23 cellular contexts compared by ENCODE assay signal in genomic region chr13:83620535-83621220, GRCh38.
DNase-seq lines count a peak whose midpoint lies in the region; FAIRE-seq and TF ChIP-seq lines count a peak whose summit lies in the region.
"Had no signal": no experiment of that assay in that cellular context is flagged by ENCODE, and none has a peak within 500 bp of the region (broad histone marks: within the 10 kb centered on the region; RNA-seq: fewer than 3 reads in every experiment).

No MANE protein-coding gene starts in this region.

- no peaks in the 10 kb centered on the region for H3K36me3 ChIP-seq in bronchial epithelial cell (ENCODE audit: control insufficient read depth, insufficient read depth, low read length)
- H3K36me3 ChIP-seq: colonic mucosa, left ventricle myocardium inferior had no signal

- intact Hi-C loops in activated CD4-positive, alpha-beta memory T cell treated with anti-CD3 and anti-CD28 coated beads for 36 hours (cut with micrococcal nuclease) = no loop called here
- intact Hi-C loops in head of caudate nucleus (cut with DNase I) = no loop called here

- POLR2A ChIA-PET in activated CD4-positive, alpha-beta memory T cell treated with anti-CD3 and anti-CD28 coated beads for 36 hours (lab: Charles Lee) = no interaction called here

- CTCF ChIA-PET in activated CD4-positive, alpha-beta memory T cell treated with anti-CD3 and anti-CD28 coated beads for 36 hours (lab: Charles Lee) = no interaction called here

- FAIRE-seq in bronchial epithelial cell (lab: Jason Lieb, UNC) = no peak
- FAIRE-seq: endometrium, urothelium cell line had no signal

- no peak overlapping the region for H3K4me3 ChIP-seq in AG10803 (ENCODE audit: low read length)
- H3K4me3 ChIP-seq in bronchial epithelial cell (ENCODE audit: low read depth, low read length) = no peak overlapping the region
- H3K4me3 ChIP-seq: colonic mucosa, left ventricle myocardium inferior, mucosa of descending colon had no signal

- H3K36me3 Mint-ChIP-seq in activated CD4-positive, alpha-beta memory T cell treated with anti-CD3 and anti-CD28 coated beads for 36 hours = no peaks in the 10 kb centered on the region
- H3K36me3 Mint-ChIP-seq: CD8-positive, alpha-beta memory T cell; T-cell had no signal

- H3K27ac Mint-ChIP-seq in activated CD4-positive, alpha-beta memory T cell treated with anti-CD3 and anti-CD28 coated beads for 36 hours = no peak overlapping the region
- H3K27ac Mint-ChIP-seq: activated CD4-positive, alpha-beta T cell treated with anti-CD3 and anti-CD28 coated beads, Interleukin-2, amount 10 ng/mL, durations not matched to agents 7 days and 5 days; CD8-positive, alpha-beta memory T cell; T-cell had no signal

- peak; percentile 13 for DNase-seq in AG10803 (ENCODE audit: low read depth)
- DNase-seq in M059J (ENCODE audit: low read depth) = peak; percentile 9
- peak; percentile 86 for DNase-seq in bronchial epithelial cell (ENCODE audit: low read depth)
- peak; percentile 82 for DNase-seq in iris pigment epithelial cell (ENCODE audit: low read depth)
- no peak for DNase-seq in nucleus accumbens (lab: John Stamatoyannopoulos, UW)
- DNase-seq in activated CD4-positive, alpha-beta T cell treated with anti-CD3 and anti-CD28 coated beads for 48 hours = no peak
- DNase-seq in activated CD4-positive, alpha-beta memory T cell treated with anti-CD3 and anti-CD28 coated beads for 36 hours = no peak
- no peak for DNase-seq in head of caudate nucleus
- DNase-seq: activated CD4-positive, alpha-beta T cell treated with anti-CD3 and anti-CD28 coated beads, Interleukin-2, amount 10 ng/mL, durations not matched to agents 7 days and 5 days; aorta; CD8-positive, alpha-beta memory T cell; colonic mucosa; DMS79; Kasumi-1; left ventricle myocardium inferior; mucosa of descending colon; NCI-H524; Right ventricle myocardium superior; stimulated activated CD8-positive, alpha-beta memory T cell treated with anti-CD3 and anti-CD28 coated beads, Interleukin-4, amount 100 ng/mL, for 48 hours; substantia nigra; T-cell had no signal

- no peaks in the 10 kb centered on the region for H3K27me3 ChIP-seq in bronchial epithelial cell (ENCODE audit: control insufficient read depth, insufficient read depth, low read length)
- H3K27me3 ChIP-seq: colonic mucosa had no signal

- H3K9me3 Mint-ChIP-seq in activated CD4-positive, alpha-beta memory T cell treated with anti-CD3 and anti-CD28 coated beads for 36 hours = no peaks in the 10 kb centered on the region
- H3K9me3 Mint-ChIP-seq: activated CD4-positive, alpha-beta T cell treated with anti-CD3 and anti-CD28 coated beads, Interleukin-2, amount 10 ng/mL, durations not matched to agents 7 days and 5 days had no signal

- no peaks in the 10 kb centered on the region for H3K4me1 Mint-ChIP-seq in activated CD4-positive, alpha-beta memory T cell treated with anti-CD3 and anti-CD28 coated beads for 36 hours (ENCODE audit: low read depth)
- H3K4me1 Mint-ChIP-seq: activated CD4-positive, alpha-beta T cell treated with anti-CD3 and anti-CD28 coated beads, Interleukin-2, amount 10 ng/mL, durations not matched to agents 7 days and 5 days; CD8-positive, alpha-beta memory T cell; T-cell had no signal

- no peak overlapping the region for H3K4me3 Mint-ChIP-seq in activated CD4-positive, alpha-beta memory T cell treated with anti-CD3 and anti-CD28 coated beads for 36 hours
- H3K4me3 Mint-ChIP-seq: activated CD4-positive, alpha-beta T cell treated with anti-CD3 and anti-CD28 coated beads, Interleukin-2, amount 10 ng/mL, durations not matched to agents 7 days and 5 days; CD8-positive, alpha-beta memory T cell; T-cell had no signal

- no peaks in the 10 kb centered on the region for H3K27me3 Mint-ChIP-seq in activated CD4-positive, alpha-beta memory T cell treated with anti-CD3 and anti-CD28 coated beads for 36 hours
- H3K27me3 Mint-ChIP-seq: activated CD4-positive, alpha-beta T cell treated with anti-CD3 and anti-CD28 coated beads, Interleukin-2, amount 10 ng/mL, durations not matched to agents 7 days and 5 days; CD8-positive, alpha-beta memory T cell; T-cell had no signal

- TF ChIP-seq CTCF in AG10803 (conservative IDR thresholded peaks at IDR 0.05; ENCODE audit: low read length) (no peak), bronchial epithelial cell (IDR thresholded peaks at IDR 0.05; ENCODE audit: insufficient read depth, low read length, severe bottlenecking) (no peak)

Comparison
In these comparisons a context has a peak if more than half of its experiments do, and no peak if none do; other contexts are left out.
1. DNase-seq: peak in AG10803 (single experiment), M059J (single experiment), bronchial epithelial cell (single experiment) and iris pigment epithelial cell (single experiment); none in nucleus accumbens (0 of 56), activated CD4-positive, alpha-beta T cell treated with anti-CD3 and anti-CD28 coated beads for 48 hours (single experiment), activated CD4-positive, alpha-beta memory T cell treated with anti-CD3 and anti-CD28 coated beads for 36 hours (single experiment) and head of caudate nucleus (0 of 42).